8 cellular contexts compared by ENCODE assay signal in genomic region chr4:88285235-88285505, GRCh38. TPM values are rescaled to one million over a fixed set of nuclear protein-coding genes. Genes with fewer than 3 reads are reported as not detected.
DNase-seq lines count a peak whose midpoint lies in the region; ATAC-seq and TF ChIP-seq lines count a peak whose summit lies in the region.

No MANE protein-coding gene starts in this region.

- CTCF ChIA-PET in CD4-positive, alpha-beta T cell (lab: Charles Lee) = interaction anchor here (1.3 to 1.9 kb wide), 3 partner anchors 9 to 169 kb away, joined by 3 to 7 read pairs (median 4); partner anchors contain the start of gene HERC6

- POLR2A ChIA-PET in CD4-positive, alpha-beta T cell (lab: Charles Lee) = interaction anchor here (0.6 to 7.3 kb wide), 37 partner anchors 9 to 1350 kb away, joined by 3 to 155 read pairs (median 6); partner anchors contain the start of genes AFF1, HERC3, HERC5 and HERC6

- intact Hi-C loops in CD4-positive, alpha-beta T cell (cut with DNase I, micrococcal nuclease) = loop anchor here (2.0 to 5.0 kb wide), 3 partner anchors 94 to 827 kb away; partner anchors contain the start of genes HERC5 (in 1 of the 2), HERC6 (in 1 of the 2) and TIGD2 (in 1 of the 2)

- no peaks in the 10 kb centered on the region for H3K27me3 Mint-ChIP-seq in CD4-positive, alpha-beta T cell

- H4K20me1 ChIP-seq in OCI-LY3 (ENCODE audit: insufficient read depth, low read length) (no peaks in the 10 kb centered on the region), osteoblast (ENCODE audit: insufficient read depth, low read length) (no peaks in the 10 kb centered on the region)

- ATAC-seq in CD4-positive, alpha-beta T cell (ENCODE audit: poor library complexity) = no peak
- ATAC-seq in HG02981 (IDR thresholded peaks at IDR 0.05; ENCODE audit: unreplicated experiment) (no peak), HG02973 (IDR thresholded peaks at IDR 0.05; ENCODE audit: unreplicated experiment) (no peak)

- peaks cover 20% of the 10 kb centered on the region for H3K36me3 Mint-ChIP-seq in CD4-positive, alpha-beta T cell (ENCODE audit: low read depth)

- H3K4me2 ChIP-seq in OCI-LY3 (ENCODE audit: low read length) (peak overlapping the region; percentile 96), osteoblast (ENCODE audit: insufficient read depth, low read length) (peak overlapping the region; percentile 99)

- H3K27ac ChIP-seq in CD4-positive, alpha-beta T cell (ENCODE audit: low read depth, low read length) = peak overlapping the region; percentile 98
- peak overlapping the region; percentile 59 for H3K27ac ChIP-seq in OCI-LY3 (ENCODE audit: low read length)
- H3K27ac ChIP-seq in osteoblast (ENCODE audit: low read depth, low read length) = peak overlapping the region; percentile 60

- H3K9me3 Mint-ChIP-seq in CD4-positive, alpha-beta T cell = no peaks in the 10 kb centered on the region

- no peak for TF ChIP-seq CTCF in CD4-positive, alpha-beta T cell (IDR thresholded peaks at IDR 0.05)
- TF ChIP-seq CTCF in OCI-LY3 (IDR thresholded peaks at IDR 0.05; ENCODE audit: low read depth, low read length) (no peak), osteoblast (IDR thresholded peaks at IDR 0.05; ENCODE audit: extremely low read depth, low read depth, low read length) (no peak)

- H3K4me1 ChIP-seq in OCI-LY3 (ENCODE audit: low read length) = peaks cover 41% of the 10 kb centered on the region
- H3K4me1 ChIP-seq in endocrine pancreas (ENCODE audit: control insufficient read depth, insufficient read depth, low read length) = peaks cover 21% of the 10 kb centered on the region
- H3K4me1 ChIP-seq in osteoblast (ENCODE audit: insufficient read depth, low read length) = peaks cover 19% of the 10 kb centered on the region

- H3K36me3 ChIP-seq in OCI-LY3 (replicated peaks; ENCODE audit: low read depth, low read length) (peaks cover 1% of the 10 kb centered on the region), endocrine pancreas (ENCODE audit: control insufficient read depth, insufficient read depth, low read length) (no peaks in the 10 kb centered on the region), osteoblast (ENCODE audit: insufficient read depth, low read length) (no peaks in the 10 kb centered on the region)

- H3K4me3 Mint-ChIP-seq in CD4-positive, alpha-beta T cell = peak overlapping the region; percentile 95

- H2AFZ ChIP-seq in OCI-LY3 (ENCODE audit: low read depth, low read length) (peak overlapping the region; percentile 54), osteoblast (ENCODE audit: low read length) (peak overlapping the region; percentile 96)

- H3K4me3 ChIP-seq in OCI-LY3 (ENCODE audit: low read length) (peak overlapping the region; percentile 88), endocrine pancreas (ENCODE audit: control insufficient read depth, insufficient read depth, low read length) (peak overlapping the region; percentile 99), osteoblast (ENCODE audit: insufficient read depth, low read length) (peak overlapping the region; percentile 84)

- no peaks in the 10 kb centered on the region for H3K9me3 ChIP-seq in CD4-positive, alpha-beta T cell (ENCODE audit: control insufficient read depth, low read length)
- H3K9me3 ChIP-seq in OCI-LY3 (ENCODE audit: insufficient read depth, low read length) (no peaks in the 10 kb centered on the region), endocrine pancreas (ENCODE audit: control insufficient read depth, low read length) (no peaks in the 10 kb centered on the region), osteoblast (ENCODE audit: low read depth, low read length) (no peaks in the 10 kb centered on the region)

- H3K79me2 ChIP-seq in OCI-LY3 (ENCODE audit: low read length) (peaks cover 35% of the 10 kb centered on the region), osteoblast (ENCODE audit: insufficient read depth, low read length) (peaks cover 15% of the 10 kb centered on the region)

- H3K9ac ChIP-seq in OCI-LY3 (ENCODE audit: low read length) = peak overlapping the region; percentile 63
- H3K9ac ChIP-seq in endocrine pancreas (ENCODE audit: control insufficient read depth, insufficient read depth, low read length) = no peak overlapping the region

- DNase-seq in CD4-positive, alpha-beta T cell = no peak
- DNase-seq in osteoblast (ENCODE audit: insufficient read length, low spot score, missing footprints) (no peak), NCI-H146 (lab: John Stamatoyannopoulos, UW) (no peak), activated gamma-delta T cell treated with Interleukin-2 at 50 U/mL for 16 hours (no peak)

- H3K27me3 ChIP-seq in CD4-positive, alpha-beta T cell (ENCODE audit: control insufficient read depth, insufficient read depth, low read length) = no peaks in the 10 kb centered on the region
- H3K27me3 ChIP-seq in OCI-LY3 (ENCODE audit: low read depth, low read length) = no peaks in the 10 kb centered on the region
- no peaks in the 10 kb centered on the region for H3K27me3 ChIP-seq in endocrine pancreas (ENCODE audit: control insufficient read depth, insufficient read depth, low read length)
- H3K27me3 ChIP-seq in osteoblast (ENCODE audit: insufficient read depth, low read length) = no peaks in the 10 kb centered on the region

- peaks cover 40% of the 10 kb centered on the region for H3K4me1 Mint-ChIP-seq in CD4-positive, alpha-beta T cell (ENCODE audit: low read depth)

- peak overlapping the region; percentile 99 for H3K27ac Mint-ChIP-seq in CD4-positive, alpha-beta T cell

RNA-seq across cellular contexts. Expression of gene PPM1K, which starts 0.8 kb away (rescaled TPM):
- total RNA-seq in CD4-positive, alpha-beta T cell = 10 to 100 TPM; 71.0 to 78.1 TPM
- 21.0 and 21.2 TPM in 2 replicates for total RNA-seq in osteoblast
